In the genomic region with DNA sequence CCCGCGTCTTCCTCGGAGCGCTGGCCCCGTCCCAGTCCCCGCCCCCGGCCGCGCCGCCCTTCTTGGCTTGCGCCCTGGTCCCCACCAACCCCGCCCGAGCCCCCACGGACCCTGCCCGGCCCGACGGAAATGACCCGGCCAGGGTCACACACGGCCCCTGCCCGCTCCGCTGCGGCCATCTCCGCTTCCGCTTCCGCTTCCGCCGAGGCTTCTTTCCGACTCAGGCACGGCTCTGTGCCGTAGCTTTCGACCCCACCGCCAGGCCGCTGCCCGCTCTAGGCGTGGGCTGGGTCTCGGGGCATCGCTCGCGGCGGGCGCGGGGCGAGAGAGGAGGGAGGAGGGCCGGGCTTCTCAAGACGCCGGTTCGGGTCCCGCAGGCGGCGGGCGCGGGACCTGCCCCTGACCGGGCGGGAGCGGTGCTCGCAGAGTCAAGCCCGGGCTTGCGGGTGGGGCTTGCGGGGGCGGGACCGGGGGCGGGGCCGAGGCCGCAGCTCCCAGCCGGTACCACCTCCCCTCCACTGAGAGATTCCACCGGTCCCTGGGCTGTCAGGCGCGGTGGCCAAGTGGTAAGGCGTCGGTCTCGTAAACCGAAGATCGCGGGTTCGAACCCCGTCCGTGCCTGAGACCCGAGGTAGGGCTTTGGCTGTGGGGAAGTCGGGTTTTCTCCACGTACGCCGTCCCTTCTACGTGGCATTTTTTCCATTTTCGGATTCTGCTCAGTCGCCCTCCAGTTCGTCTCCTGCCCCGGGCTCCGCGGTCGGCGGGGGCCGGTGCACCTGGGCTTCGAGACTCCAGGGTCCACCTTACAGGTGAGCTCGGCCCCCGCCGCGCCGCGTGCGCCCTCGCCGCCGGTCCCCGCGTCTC, we compare ENCODE assay signal across 8 cellular contexts.
DNase-seq lines count a peak whose midpoint lies in the region; ATAC-seq and TF ChIP-seq lines count a peak whose summit lies in the region.

No MANE protein-coding gene starts in this region.

- ATAC-seq in GM19023 (IDR thresholded peaks at IDR 0.05; ENCODE audit: unreplicated experiment) (peak; percentile 71), HG03196 (IDR thresholded peaks at IDR 0.05; ENCODE audit: unreplicated experiment) (peak; percentile 66)

- TF ChIP-seq CTCF in AG09309 (IDR thresholded peaks at IDR 0.05; ENCODE audit: control insufficient read depth, insufficient read depth, low read depth, low read length, missing control alignments): no peak

- DNase-seq in AG09309 (ENCODE audit: low read depth) (peak; percentile 67), NCI-H345 treated with DMSO at 0.1 percent for 48 hours (lab: John Stamatoyannopoulos, UW; ENCODE audit: unreplicated experiment) (peak; percentile 86), cerebellum (ENCODE audit: low spot score) (peak; percentile 99), kidney tubule cell (ENCODE audit: low spot score) (peak; percentile 94)
- DNase-seq in activated CD4-positive, alpha-beta T cell treated with anti-CD3 and anti-CD28 coated beads for 24 hours (ENCODE audit: low read depth in 2 of 2): peak; percentile 97 to 98
- DNase-seq in stimulated activated CD4-positive, alpha-beta T cell treated with anti-CD3 and anti-CD28 coated beads, Interleukin-15, amount 100 ng/mL, for 48 hours (ENCODE audit: low read depth in 2 of 2): peak; percentile 88 to 89

- H3K4me3 ChIP-seq in AG09309 (ENCODE audit: control insufficient read depth, low read depth, low read length): peak overlapping the region; percentile 52

Comparison
In these comparisons a context has a peak if more than half of its experiments do, and no peak if none do; other contexts are left out.
1. Peak in every context shown above with its lines: DNase-seq, ATAC-seq and H3K4me3 ChIP-seq.